ENCODE assay signal across 1 cellular context in genomic region chr15:67232591-67232990, GRCh38.
TF ChIP-seq lines count a peak whose summit lies in the region.

No MANE protein-coding gene starts in this region.

TF ChIP-seq in WTC11, 78 proteins besides CTCF, POLR2A, EP300 and RAD21 (continued from another document):
- no peak for TF ChIP-seq PRDM15 (CRISPR knock-in tag; IDR thresholded peaks at IDR 0.05)
- TF ChIP-seq, protein P1, sequence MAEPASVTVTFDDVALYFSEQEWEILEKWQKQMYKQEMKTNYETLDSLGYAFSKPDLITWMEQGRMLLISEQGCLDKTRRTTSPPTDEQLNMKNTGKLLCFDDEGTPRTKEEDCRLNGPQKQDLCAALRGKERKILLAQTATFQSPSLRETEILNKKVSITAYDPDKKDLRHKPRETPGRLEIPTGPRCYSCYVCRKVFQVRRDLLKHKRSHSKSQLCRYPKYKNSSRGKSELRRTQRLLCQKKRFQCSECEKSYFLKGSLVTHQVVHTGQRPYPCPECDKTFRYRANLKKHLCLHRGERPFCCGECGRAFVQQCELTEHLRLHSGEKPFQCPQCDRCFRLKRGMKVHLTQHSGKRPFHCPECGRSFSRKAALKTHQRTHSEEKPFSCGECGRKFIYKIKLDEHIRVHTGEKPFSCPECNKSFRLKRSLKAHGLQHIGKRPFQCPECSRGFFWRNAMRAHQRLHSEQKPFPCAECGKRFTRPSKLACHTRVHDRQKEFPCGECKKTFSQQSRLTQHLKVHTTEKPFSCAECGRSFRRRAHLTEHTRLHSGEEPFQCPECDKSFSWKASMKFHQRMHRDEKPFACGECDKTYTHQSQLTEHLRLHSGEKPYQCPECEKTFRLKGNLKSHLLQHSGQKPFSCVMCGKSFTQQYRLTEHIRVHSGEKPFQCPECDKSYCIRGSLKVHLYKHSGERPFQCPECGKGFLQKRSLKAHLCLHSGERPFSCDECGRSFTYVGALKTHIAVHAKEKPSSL (CRISPR knock-in tag; conservative IDR thresholded peaks at IDR 0.05), result no peak
- no peak for TF ChIP-seq OVOL2 (CRISPR knock-in tag; IDR thresholded peaks at IDR 0.05; ENCODE audit: borderline replicate concordance)
- TF ChIP-seq NFYB (CRISPR knock-in tag; conservative IDR thresholded peaks at IDR 0.05; ENCODE audit: low read depth), result no peak
- no peak for TF ChIP-seq ATF1 (CRISPR knock-in tag; IDR thresholded peaks at IDR 0.05)
- TF ChIP-seq, protein P2, sequence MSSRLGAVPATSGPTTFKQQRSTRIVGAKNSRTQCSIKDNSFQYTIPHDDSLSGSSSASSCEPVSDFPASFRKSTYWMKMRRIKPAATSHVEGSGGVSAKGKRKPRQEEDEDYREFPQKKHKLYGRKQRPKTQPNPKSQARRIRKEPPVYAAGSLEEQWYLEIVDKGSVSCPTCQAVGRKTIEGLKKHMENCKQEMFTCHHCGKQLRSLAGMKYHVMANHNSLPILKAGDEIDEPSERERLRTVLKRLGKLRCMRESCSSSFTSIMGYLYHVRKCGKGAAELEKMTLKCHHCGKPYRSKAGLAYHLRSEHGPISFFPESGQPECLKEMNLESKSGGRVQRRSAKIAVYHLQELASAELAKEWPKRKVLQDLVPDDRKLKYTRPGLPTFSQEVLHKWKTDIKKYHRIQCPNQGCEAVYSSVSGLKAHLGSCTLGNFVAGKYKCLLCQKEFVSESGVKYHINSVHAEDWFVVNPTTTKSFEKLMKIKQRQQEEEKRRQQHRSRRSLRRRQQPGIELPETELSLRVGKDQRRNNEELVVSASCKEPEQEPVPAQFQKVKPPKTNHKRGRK (CRISPR knock-in tag; IDR thresholded peaks at IDR 0.05; ENCODE audit: borderline replicate concordance), result no peak
- TF ChIP-seq FOXK1 (CRISPR knock-in tag; IDR thresholded peaks at IDR 0.05), result no peak
- TF ChIP-seq NR3C1 (CRISPR knock-in tag; conservative IDR thresholded peaks at IDR 0.05; ENCODE audit: low read depth), result no peak
- no peak for TF ChIP-seq IRF1 (CRISPR knock-in tag; IDR thresholded peaks at IDR 0.05)
- TF ChIP-seq TP53 (CRISPR knock-in tag; IDR thresholded peaks at IDR 0.05), result no peak
- TF ChIP-seq ZNF671 (CRISPR knock-in tag; IDR thresholded peaks at IDR 0.05), result no peak
- no peak for TF ChIP-seq ZBTB43 (CRISPR knock-in tag; IDR thresholded peaks at IDR 0.05)
- TF ChIP-seq ZNF532 (CRISPR knock-in tag; IDR thresholded peaks at IDR 0.05; ENCODE audit: borderline replicate concordance), result no peak
- no peak for TF ChIP-seq NR2C2 (CRISPR knock-in tag; IDR thresholded peaks at IDR 0.05)
TF ChIP-seq in WTC11: peak in this region for 0.
